8 cellular contexts compared by ENCODE assay signal in the genomic region with DNA sequence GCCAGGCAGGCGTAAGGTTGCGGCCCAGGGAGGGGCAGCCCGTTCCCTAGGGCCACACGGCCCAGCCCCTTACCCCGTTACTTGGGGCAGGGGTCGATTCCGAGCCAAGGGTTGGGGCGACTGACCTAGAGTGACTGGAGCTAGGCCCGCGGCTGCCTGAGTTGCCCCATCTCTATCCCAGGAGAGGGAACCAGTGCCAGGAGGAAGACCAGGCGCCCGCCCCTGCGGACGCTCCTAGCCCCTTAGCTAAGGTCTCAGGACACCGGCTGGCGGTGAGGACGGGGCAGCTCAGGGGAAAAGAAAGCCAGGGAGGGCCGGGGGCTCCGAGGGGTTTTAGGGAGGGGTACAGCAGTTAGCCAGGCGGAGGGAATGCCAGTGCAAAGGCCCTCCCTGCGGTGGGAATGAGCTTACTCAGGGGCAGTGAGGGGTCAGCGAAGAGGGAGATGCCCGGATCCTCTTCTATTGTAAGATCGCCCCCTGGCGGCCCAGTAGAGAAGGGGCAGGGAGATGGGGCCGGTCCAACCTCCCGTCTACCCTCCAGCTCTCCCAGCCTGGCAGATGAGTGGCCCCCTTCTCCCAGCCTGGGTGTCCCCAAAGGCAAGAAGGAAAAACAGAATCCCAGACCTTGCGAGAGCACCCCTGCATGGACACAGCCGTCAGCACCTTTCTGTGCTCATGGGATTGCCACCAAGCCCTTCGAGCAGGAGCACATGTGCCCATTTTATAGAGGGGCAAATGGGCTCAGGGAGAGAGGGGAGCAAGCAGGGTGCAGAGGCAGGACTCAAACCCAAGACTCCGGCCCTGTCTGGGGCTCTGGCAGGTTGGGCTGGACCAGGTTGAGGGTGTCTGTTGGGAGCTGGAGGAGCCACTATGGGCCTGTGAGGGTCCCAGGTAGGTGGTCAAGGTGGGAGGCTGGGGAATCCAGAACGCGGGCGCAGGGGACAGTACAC.
DNase-seq lines count a peak whose midpoint lies in the region; ATAC-seq, FAIRE-seq and TF ChIP-seq lines count a peak whose summit lies in the region.

No MANE protein-coding gene starts in this region.

- peak; percentile 65 for TF ChIP-seq RAD21 in Ishikawa (IDR thresholded peaks at IDR 0.05; ENCODE audit: low read depth)

- H3K27ac ChIP-seq in C4-2B: no peak overlapping the region

- no peaks in the 10 kb centered on the region for H3K9me3 Mint-ChIP-seq in stimulated activated effector memory CD8-positive, alpha-beta T cell treated with anti-CD3 and anti-CD28 coated beads, Interleukin-12 subunit alpha, Interleukin-12 subunit beta, amount 100 ng/mL, for 72 hours

- peaks cover 14% of the 10 kb centered on the region for H3K36me3 Mint-ChIP-seq in stimulated activated effector memory CD8-positive, alpha-beta T cell treated with anti-CD3 and anti-CD28 coated beads, Interleukin-12 subunit alpha, Interleukin-12 subunit beta, amount 100 ng/mL, for 72 hours

- peak overlapping the region; percentile 71 for H3K27ac Mint-ChIP-seq in stimulated activated effector memory CD8-positive, alpha-beta T cell treated with anti-CD3 and anti-CD28 coated beads, Interleukin-12 subunit alpha, Interleukin-12 subunit beta, amount 100 ng/mL, for 72 hours

- H3K4me1 Mint-ChIP-seq in stimulated activated effector memory CD8-positive, alpha-beta T cell treated with anti-CD3 and anti-CD28 coated beads, Interleukin-12 subunit alpha, Interleukin-12 subunit beta, amount 100 ng/mL, for 72 hours: peaks cover 19% of the 10 kb centered on the region

- H3K4me3 Mint-ChIP-seq in stimulated activated effector memory CD8-positive, alpha-beta T cell treated with anti-CD3 and anti-CD28 coated beads, Interleukin-12 subunit alpha, Interleukin-12 subunit beta, amount 100 ng/mL, for 72 hours: no peak overlapping the region

- peak; percentile 65 for ATAC-seq in stimulated activated effector memory CD8-positive, alpha-beta T cell treated with anti-CD3 and anti-CD28 coated beads, Interleukin-12 subunit alpha, Interleukin-12 subunit beta, amount 100 ng/mL, for 72 hours

- DNase-seq in activated CD4-positive, CD25-positive, alpha-beta regulatory T cell (lab: John Stamatoyannopoulos, UW): peak in 3 of 4 experiments; percentile 14 to 43 (median 40)
- peak; percentile 32 for DNase-seq in central memory CD4-positive, alpha-beta T cell
- DNase-seq in medulla oblongata (ENCODE audit: extremely low spot score) (peak; percentile 8), NCI-H226 (no peak), HTR-8/SVneo (ENCODE audit: insufficient read length, low spot score) (no peak)
- DNase-seq in stimulated activated effector memory CD8-positive, alpha-beta T cell treated with anti-CD3 and anti-CD28 coated beads, Interleukin-12 subunit alpha, Interleukin-12 subunit beta, amount 100 ng/mL, for 72 hours (ENCODE audit: low spot score in 2 of 2): peak; percentile 61 to 86

- no peak for FAIRE-seq in HTR-8/SVneo (lab: Jason Lieb, UNC)

- no peak for TF ChIP-seq EP300 in Ishikawa (IDR thresholded peaks at IDR 0.05; ENCODE audit: borderline replicate concordance)

- peak; percentile 93 for TF ChIP-seq CTCF in C4-2B (conservative IDR thresholded peaks at IDR 0.05)

TF ChIP-seq in Ishikawa, 13 proteins besides CTCF, POLR2A, EP300 and RAD21:
- TF ChIP-seq ZBTB7A (IDR thresholded peaks at IDR 0.05; ENCODE audit: low read depth) (no peak), EGR1 (IDR thresholded peaks at IDR 0.05) (no peak), TEAD4 (IDR thresholded peaks at IDR 0.05) (no peak), CREB1 (IDR thresholded peaks at IDR 0.05; ENCODE audit: low read depth) (no peak), CEBPB (IDR thresholded peaks at IDR 0.05) (no peak), TAF1 (IDR thresholded peaks at IDR 0.05; ENCODE audit: low read depth) (no peak), TCF12 (IDR thresholded peaks at IDR 0.05; ENCODE audit: low read depth) (no peak), FOXM1 (IDR thresholded peaks at IDR 0.05; ENCODE audit: borderline replicate concordance, low read depth) (no peak), YY1 (IDR thresholded peaks at IDR 0.05; ENCODE audit: low read depth) (no peak), NFIC (IDR thresholded peaks at IDR 0.05) (no peak)
- TF ChIP-seq, protein P1, sequence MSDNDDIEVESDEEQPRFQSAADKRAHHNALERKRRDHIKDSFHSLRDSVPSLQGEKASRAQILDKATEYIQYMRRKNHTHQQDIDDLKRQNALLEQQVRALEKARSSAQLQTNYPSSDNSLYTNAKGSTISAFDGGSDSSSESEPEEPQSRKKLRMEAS (IDR thresholded peaks at IDR 0.05): no peak
- TF ChIP-seq, protein P2, sequence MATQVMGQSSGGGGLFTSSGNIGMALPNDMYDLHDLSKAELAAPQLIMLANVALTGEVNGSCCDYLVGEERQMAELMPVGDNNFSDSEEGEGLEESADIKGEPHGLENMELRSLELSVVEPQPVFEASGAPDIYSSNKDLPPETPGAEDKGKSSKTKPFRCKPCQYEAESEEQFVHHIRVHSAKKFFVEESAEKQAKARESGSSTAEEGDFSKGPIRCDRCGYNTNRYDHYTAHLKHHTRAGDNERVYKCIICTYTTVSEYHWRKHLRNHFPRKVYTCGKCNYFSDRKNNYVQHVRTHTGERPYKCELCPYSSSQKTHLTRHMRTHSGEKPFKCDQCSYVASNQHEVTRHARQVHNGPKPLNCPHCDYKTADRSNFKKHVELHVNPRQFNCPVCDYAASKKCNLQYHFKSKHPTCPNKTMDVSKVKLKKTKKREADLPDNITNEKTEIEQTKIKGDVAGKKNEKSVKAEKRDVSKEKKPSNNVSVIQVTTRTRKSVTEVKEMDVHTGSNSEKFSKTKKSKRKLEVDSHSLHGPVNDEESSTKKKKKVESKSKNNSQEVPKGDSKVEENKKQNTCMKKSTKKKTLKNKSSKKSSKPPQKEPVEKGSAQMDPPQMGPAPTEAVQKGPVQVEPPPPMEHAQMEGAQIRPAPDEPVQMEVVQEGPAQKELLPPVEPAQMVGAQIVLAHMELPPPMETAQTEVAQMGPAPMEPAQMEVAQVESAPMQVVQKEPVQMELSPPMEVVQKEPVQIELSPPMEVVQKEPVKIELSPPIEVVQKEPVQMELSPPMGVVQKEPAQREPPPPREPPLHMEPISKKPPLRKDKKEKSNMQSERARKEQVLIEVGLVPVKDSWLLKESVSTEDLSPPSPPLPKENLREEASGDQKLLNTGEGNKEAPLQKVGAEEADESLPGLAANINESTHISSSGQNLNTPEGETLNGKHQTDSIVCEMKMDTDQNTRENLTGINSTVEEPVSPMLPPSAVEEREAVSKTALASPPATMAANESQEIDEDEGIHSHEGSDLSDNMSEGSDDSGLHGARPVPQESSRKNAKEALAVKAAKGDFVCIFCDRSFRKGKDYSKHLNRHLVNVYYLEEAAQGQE (IDR thresholded peaks at IDR 0.05; ENCODE audit: low read depth): no peak
- TF ChIP-seq, protein P3, sequence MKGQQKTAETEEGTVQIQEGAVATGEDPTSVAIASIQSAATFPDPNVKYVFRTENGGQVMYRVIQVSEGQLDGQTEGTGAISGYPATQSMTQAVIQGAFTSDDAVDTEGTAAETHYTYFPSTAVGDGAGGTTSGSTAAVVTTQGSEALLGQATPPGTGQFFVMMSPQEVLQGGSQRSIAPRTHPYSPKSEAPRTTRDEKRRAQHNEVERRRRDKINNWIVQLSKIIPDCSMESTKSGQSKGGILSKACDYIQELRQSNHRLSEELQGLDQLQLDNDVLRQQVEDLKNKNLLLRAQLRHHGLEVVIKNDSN (IDR thresholded peaks at IDR 0.05): no peak

Comparison
In these comparisons a context has a peak if more than half of its experiments do, and no peak if none do; other contexts are left out.
1. DNase-seq: peak in activated CD4-positive, CD25-positive, alpha-beta regulatory T cell (3 of 4), central memory CD4-positive, alpha-beta T cell (single experiment), medulla oblongata (single experiment) and stimulated activated effector memory CD8-positive, alpha-beta T cell treated with anti-CD3 and anti-CD28 coated beads, Interleukin-12 subunit alpha, Interleukin-12 subunit beta, amount 100 ng/mL, for 72 hours (2 of 2); none in NCI-H226 (single experiment) and HTR-8/SVneo (single experiment).